Comparison of ENCODE assay signal across 39 cellular contexts in genomic region chr11:66999555-66999954, GRCh38. TPM values are rescaled to one million over a fixed set of nuclear protein-coding genes. Genes with fewer than 3 reads are reported as not detected.
"Had no signal": no experiment of that assay in that cellular context is flagged by ENCODE, and none has a peak within 500 bp of the region (broad histone marks: within the 10 kb centered on the region; RNA-seq: fewer than 3 reads in every experiment).

No MANE protein-coding gene starts in this region.

- H3K9me3 ChIP-seq: MG63 had no signal

- H3K4me3 ChIP-seq: MG63 had no signal

- H3K27me3 ChIP-seq: MG63 had no signal

- DNase-seq: Karpas-422, Kasumi-1, MG63, MM.1S, MV-4-11, NCI-H1048, NCI-H1092, NCI-H1092 treated with DMSO at 0.1 percent for 48 hours, NCI-H1105, NCI-H1105 treated with DMSO at 0.1 percent for 48 hours, NCI-H1417, NCI-H1417 treated with DMSO at 0.1 percent for 48 hours, NCI-H1436, NCI-H1436 treated with DMSO at 0.1 percent for 48 hours, NCI-H146, NCI-H1694, NCI-H1694 treated with DMSO at 0.1 percent for 48 hours, NCI-H187, NCI-H187 treated with DMSO at 0.1 percent for 48 hours, NCI-H1930, NCI-H2029, NCI-H2029 treated with DMSO at 0.1 percent for 48 hours, NCI-H2081, NCI-H2081 treated with DMSO at 0.1 percent for 48 hours, NCI-H2107, NCI-H2171, NCI-H2171 treated with DMSO at 0.1 percent for 48 hours, NCI-H2227 treated with DMSO at 0.1 percent for 48 hours, NCI-H226, NCI-H345, NCI-H446, NCI-H446 treated with DMSO at 0.1 percent for 48 hours, NCI-H510A, NCI-H510A treated with DMSO at 0.1 percent for 48 hours, NCI-H524 had no signal

- H3K36me3 ChIP-seq: MG63 had no signal

RNA-seq across cellular contexts. Expression of gene SYT12, which starts 23.4 kb away (rescaled TPM):
- total RNA-seq: LHCN-M2 had no signal

RNA-seq across cellular contexts. Expression of gene C11orf86, which starts 24.5 kb away (rescaled TPM):
- total RNA-seq: LHCN-M2, M059J, MCF 10A, NCI-H460 had no signal
